ENCODE assay signal across 32 cellular contexts in genomic region chr5:101174981-101175380, GRCh38.
"Had no signal": no experiment of that assay in that cellular context is flagged by ENCODE, and none has a peak within 500 bp of the region (broad histone marks: within the 10 kb centered on the region; RNA-seq: fewer than 3 reads in every experiment).

No MANE protein-coding gene starts in this region.

- DNase-seq: activated B cell treated with CpG ODN at 0.5 μM for 24 hours; activated CD4-positive, alpha-beta memory T cell treated with anti-CD3 and anti-CD28 coated beads for 36 hours; activated CD4-positive, alpha-beta T cell treated with anti-CD3 and anti-CD28 coated beads for 4 hours; activated CD4-positive, alpha-beta T cell treated with anti-CD3 and anti-CD28 coated beads, Interleukin-2, amount 10 ng/mL, durations not matched to agents 24 days and 14 days; activated CD4-positive, alpha-beta T cell treated with anti-CD3 and anti-CD28 coated beads, Interleukin-2, amount 50 U/mL, for 1 hour; activated CD4-positive, alpha-beta T cell treated with anti-CD3 and anti-CD28 coated beads, Interleukin-2, amount 50 U/mL, for 4 hours; activated CD4-positive, CD25-positive, alpha-beta regulatory T cell treated with anti-CD3 and anti-CD28 coated beads, Interleukin-2, amount 50 U/mL, for 72 hours; activated CD8-positive, alpha-beta memory T cell treated with anti-CD3 and anti-CD28 coated beads, Interleukin-2, amount 50 U/mL, for 4 hours; activated CD8-positive, alpha-beta T cell treated with anti-CD3 and anti-CD28 coated beads for 36 hours; activated effector memory CD4-positive, alpha-beta T cell treated with anti-CD3 and anti-CD28 coated beads, Interleukin-2, amount 50 U/mL, for 16 hours; activated gamma-delta T cell treated with Interleukin-2 at 50 U/mL for 16 hours; activated naive CD4-positive, alpha-beta T cell; activated naive CD4-positive, alpha-beta T cell treated with anti-CD3 and anti-CD28 coated beads for 36 hours; activated naive CD4-positive, alpha-beta T cell treated with anti-CD3 and anti-CD28 coated beads, Interleukin-2, amount 50 U/mL, for 16 hours; activated naive CD8-positive, alpha-beta T cell treated with anti-CD3 and anti-CD28 coated beads for 36 hours; activated T-cell treated with anti-CD3 and anti-CD28 coated beads for 4 hours; activated T-cell treated with anti-CD3 and anti-CD28 coated beads, Interleukin-2, amount 50 U/mL, for 1 hour; activated T-cell treated with anti-CD3 and anti-CD28 coated beads, Interleukin-2, amount 50 U/mL, for 4 hours; activated T-cell treated with anti-CD3 and anti-CD28 coated beads, Interleukin-2, amount 50 U/mL, for 72 hours; adrenal gland; amniotic stem cell; aorta; body of pancreas; brain microvascular endothelial cell; caudate nucleus; cerebellar nuclear complex; colonic mucosa; T1000 had no signal

- H3K4me3 ChIP-seq: adrenal gland, body of pancreas, cardiac muscle cell, colonic mucosa had no signal

- H3K36me3 ChIP-seq: adrenal gland, brain microvascular endothelial cell, cardiac muscle cell, colonic mucosa had no signal

- H3K4me1 ChIP-seq: adrenal gland, body of pancreas, colonic mucosa had no signal

- H3K27me3 ChIP-seq: adrenal gland, body of pancreas, brain microvascular endothelial cell, cardiac muscle cell, colonic mucosa had no signal

- H3K27ac ChIP-seq: adrenal gland, body of pancreas, brain microvascular endothelial cell, cardiac muscle cell, colonic mucosa, VCaP had no signal

- H3K9me3 ChIP-seq: adrenal gland, colonic mucosa had no signal

- ATAC-seq: activated CD8-positive, alpha-beta T cell treated with anti-CD3 and anti-CD28 coated beads for 36 hours; activated naive CD4-positive, alpha-beta T cell treated with anti-CD3 and anti-CD28 coated beads, Interleukin-2, amount 50 U/mL, for 72 hours; activated T-cell treated with anti-CD3 and anti-CD28 coated beads, Interleukin-2, amount 50 U/mL, for 4 hours; activated T-cell treated with anti-CD3 and anti-CD28 coated beads, Interleukin-2, amount 50 U/mL, for 72 hours; activated T-helper 17 cell treated with anti-CD3 and anti-CD28 coated beads, Interleukin-2, amount 50 U/mL, for 72 hours; body of pancreas had no signal
